Comparison of ENCODE assay signal across 10 cellular contexts in the genomic region with DNA sequence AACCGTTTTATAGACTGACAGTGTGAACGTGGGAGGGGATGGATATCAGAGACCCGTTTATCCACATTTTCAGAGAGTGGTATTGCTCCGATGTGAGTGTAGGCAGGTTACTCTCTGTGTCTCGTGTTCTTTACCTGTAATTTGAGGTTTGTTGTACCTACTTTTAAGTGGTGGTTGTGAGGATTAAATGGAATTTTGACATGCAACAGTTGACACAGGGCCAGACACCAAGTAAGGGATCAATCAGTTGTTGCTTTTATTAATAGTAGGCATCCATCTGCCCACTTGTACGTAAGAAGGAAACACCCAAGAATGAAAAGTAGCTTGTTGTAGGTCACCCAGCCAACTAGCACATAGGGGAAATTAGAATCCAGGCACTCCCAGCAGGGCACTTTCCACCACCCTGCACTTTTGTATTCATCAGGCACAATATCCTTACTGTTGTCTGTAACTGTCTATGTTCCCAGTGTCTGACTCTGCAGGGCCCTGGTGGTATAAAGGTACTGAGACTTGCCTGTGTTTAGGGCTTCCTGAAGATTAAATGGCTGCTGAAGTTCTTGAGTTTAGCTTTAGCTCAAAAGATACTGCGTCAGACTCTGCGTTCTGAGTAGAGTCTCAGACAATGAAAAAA. TPM values are rescaled to one million over a fixed set of nuclear protein-coding genes. Genes with fewer than 3 reads are reported as not detected.
DNase-seq lines count a peak whose midpoint lies in the region; ATAC-seq and TF ChIP-seq lines count a peak whose summit lies in the region.
"Not testable (repeated sequence)": the region's sequence is repeated elsewhere in the genome, so short reads cannot be mapped to it uniquely, and the experiment has no call there.
"Had no signal": no experiment of that assay in that cellular context is flagged by ENCODE, and none has a peak within 500 bp of the region (broad histone marks: within the 10 kb centered on the region; RNA-seq: fewer than 3 reads in every experiment).

No MANE protein-coding gene starts in this region.

- H2AFZ ChIP-seq in osteoblast (ENCODE audit: low read length): peak overlapping the region; percentile 93

- not testable (repeated sequence) for H3K27me3 ChIP-seq in CD4-positive, alpha-beta T cell (ENCODE audit: control insufficient read depth, insufficient read depth, low read length); liver (ENCODE audit: control insufficient read depth in 4 of 4, insufficient read depth in 4 of 4, low read length in 3 of 4); osteoblast (ENCODE audit: insufficient read depth, low read length); suprapubic skin

- peaks cover 11% of the 10 kb centered on the region for H3K4me1 Mint-ChIP-seq in CD4-positive, alpha-beta T cell (ENCODE audit: low read depth)
- peaks cover 12% of the 10 kb centered on the region for H3K4me1 Mint-ChIP-seq in activated CD4-positive, alpha-beta T cell treated with anti-CD3 and anti-CD28 coated beads for 36 hours
- not testable (repeated sequence) for H3K4me1 Mint-ChIP-seq in MCF 10A (ENCODE audit: insufficient read depth, unreplicated experiment)

- TF ChIP-seq RAD21 in liver (IDR thresholded peaks at IDR 0.05): not testable (repeated sequence)

- CTCF ChIA-PET in CD4-positive, alpha-beta T cell (lab: Charles Lee): interaction anchor here (1.0 kb wide), 1 partner anchor 73 kb away, joined by 6 read pairs; no protein-coding TSS in a partner anchor
- CTCF ChIA-PET in activated CD4-positive, alpha-beta T cell treated with anti-CD3 and anti-CD28 coated beads for 36 hours (lab: Charles Lee): interaction anchor here (0.7 to 1.0 kb wide), 2 partner anchors 16 to 73 kb away, joined by 4 read pairs; no protein-coding TSS in a partner anchor
- CTCF ChIA-PET in MCF 10A (lab: Yijun Ruan, JAX): not testable (repeated sequence)

- H4K20me1 ChIP-seq in osteoblast (ENCODE audit: insufficient read depth, low read length): not testable (repeated sequence)

- H3K36me3 ChIP-seq in liver (ENCODE audit: control insufficient read depth in 4 of 4, insufficient read depth in 3 of 4, low read depth in 1 of 4, low read length in 3 of 4); osteoblast (ENCODE audit: insufficient read depth, low read length); suprapubic skin: not testable (repeated sequence)

- peak overlapping the region; percentile 90 for H3K4me3 Mint-ChIP-seq in CD4-positive, alpha-beta T cell
- peak overlapping the region; percentile 86 for H3K4me3 Mint-ChIP-seq in activated CD4-positive, alpha-beta T cell treated with anti-CD3 and anti-CD28 coated beads for 36 hours
- H3K4me3 Mint-ChIP-seq in MCF 10A (ENCODE audit: unreplicated experiment): peak overlapping the region; percentile 91

- not testable (repeated sequence) for H3K27me3 Mint-ChIP-seq in CD4-positive, alpha-beta T cell; activated CD4-positive, alpha-beta T cell treated with anti-CD3 and anti-CD28 coated beads for 36 hours; MCF 10A (ENCODE audit: insufficient read depth, unreplicated experiment)

- H3K4me3 ChIP-seq in Jurkat, Clone E6-1 (ENCODE audit: low read length): peak overlapping the region; percentile 55
- H3K4me3 ChIP-seq in fibroblast of pulmonary artery (replicated peaks; ENCODE audit: low read depth, low read length) (peak overlapping the region; percentile 61), liver (ENCODE audit: low read depth in 1 of 3, low read length in 3 of 3) (peak overlapping the region; percentile 57 to 75 (median 69)), osteoblast (ENCODE audit: insufficient read depth, low read length) (peak overlapping the region; percentile 74), suprapubic skin (peak overlapping the region; percentile 62)

- H3K27ac ChIP-seq in CD4-positive, alpha-beta T cell (ENCODE audit: low read depth, low read length); liver (ENCODE audit: low read depth in 1 of 2, low read length in 2 of 2); osteoblast (ENCODE audit: low read depth, low read length); suprapubic skin: not testable (repeated sequence)

- not testable (repeated sequence) for H3K4me1 ChIP-seq in liver (ENCODE audit: control insufficient read depth in 4 of 4, insufficient read depth in 4 of 4, low read length in 3 of 4); osteoblast (ENCODE audit: insufficient read depth, low read length); suprapubic skin

- DNase-seq in CD4-positive, alpha-beta T cell; Jurkat, Clone E6-1 (ENCODE audit: low read depth, low spot score); activated CD4-positive, alpha-beta T cell treated with anti-CD3 and anti-CD28 coated beads for 36 hours; MCF 10A (ENCODE audit: unreplicated experiment); fibroblast of pulmonary artery (ENCODE audit: low read depth); osteoblast (ENCODE audit: insufficient read length, low spot score, missing footprints); suprapubic skin (ENCODE audit: low spot score in 2 of 2): not testable (repeated sequence)

- not testable (repeated sequence) for H3K36me3 Mint-ChIP-seq in CD4-positive, alpha-beta T cell (ENCODE audit: low read depth); activated CD4-positive, alpha-beta T cell treated with anti-CD3 and anti-CD28 coated beads for 36 hours (ENCODE audit: low read depth); MCF 10A (ENCODE audit: insufficient read depth, unreplicated experiment)

- not testable (repeated sequence) for TF ChIP-seq POLR2A in suprapubic skin (IDR thresholded peaks at IDR 0.05)

- peak overlapping the region in 1 of 2 donors; percentile 31 for H3K9ac ChIP-seq in liver (ENCODE audit: low read depth in 1 of 2, low read length in 2 of 2)

- WGBS in liver: 56% methylated on average over 8 of the region's 8 CpGs
- WGBS in suprapubic skin: 49% methylated on average over 8 of the region's 8 CpGs

- not testable (repeated sequence) for TF ChIP-seq CTCF in CD4-positive, alpha-beta T cell (IDR thresholded peaks at IDR 0.05); MCF 10A (IDR thresholded peaks at IDR 0.05; ENCODE audit: unreplicated experiment); fibroblast of pulmonary artery (IDR thresholded peaks at IDR 0.05; ENCODE audit: low read length, missing control alignments); liver (IDR thresholded peaks at IDR 0.05; ENCODE audit: low read depth, low read length, missing input control); osteoblast (IDR thresholded peaks at IDR 0.05; ENCODE audit: extremely low read depth, low read depth, low read length); suprapubic skin (IDR thresholded peaks at IDR 0.05)

- H3K79me2 ChIP-seq in osteoblast (ENCODE audit: insufficient read depth, low read length): not testable (repeated sequence)

- peak overlapping the region; percentile 72 for H3K27ac Mint-ChIP-seq in CD4-positive, alpha-beta T cell
- peak overlapping the region; percentile 69 for H3K27ac Mint-ChIP-seq in activated CD4-positive, alpha-beta T cell treated with anti-CD3 and anti-CD28 coated beads for 36 hours
- H3K27ac Mint-ChIP-seq in MCF 10A (ENCODE audit: low read depth, unreplicated experiment): not testable (repeated sequence)

- H3K9me3 ChIP-seq in CD4-positive, alpha-beta T cell (ENCODE audit: control insufficient read depth, low read length); liver (ENCODE audit: control insufficient read depth in 4 of 4, low read length in 3 of 4); osteoblast (ENCODE audit: low read depth, low read length); suprapubic skin: not testable (repeated sequence)

- H3K9me3 Mint-ChIP-seq in CD4-positive, alpha-beta T cell; activated CD4-positive, alpha-beta T cell treated with anti-CD3 and anti-CD28 coated beads for 36 hours (ENCODE audit: low read depth); MCF 10A (ENCODE audit: unreplicated experiment): not testable (repeated sequence)

- intact Hi-C loops in CD4-positive, alpha-beta T cell (cut with DNase I, micrococcal nuclease): loop anchor here in 1 of 2 experiments (10.0 kb wide), 1 partner anchor 74 kb away; no protein-coding TSS in a partner anchor
- intact Hi-C loops in activated CD4-positive, alpha-beta T cell treated with anti-CD3 and anti-CD28 coated beads for 36 hours (cut with DNase I, micrococcal nuclease): loop anchor here in 1 of 2 experiments (10.0 kb wide), 1 partner anchor 74 kb away; no protein-coding TSS in a partner anchor
- intact Hi-C loops in MCF 10A (cut with micrococcal nuclease): not testable (repeated sequence)

- POLR2A ChIA-PET in CD4-positive, alpha-beta T cell (lab: Charles Lee): interaction anchor here (0.7 kb wide), 1 partner anchor 73 kb away, joined by 3 read pairs; no protein-coding TSS in a partner anchor
- POLR2A ChIA-PET in activated CD4-positive, alpha-beta T cell treated with anti-CD3 and anti-CD28 coated beads for 36 hours (lab: Charles Lee); MCF 10A (lab: Yijun Ruan, JAX): not testable (repeated sequence)

- ATAC-seq in CD4-positive, alpha-beta T cell (ENCODE audit: poor library complexity); activated CD4-positive, alpha-beta T cell treated with anti-CD3 and anti-CD28 coated beads for 36 hours: not testable (repeated sequence)

- BruUV-seq in MCF 10A (replicated peaks; lab: Mats Ljungman, UMichigan): not testable (repeated sequence)

- TF ChIP-seq EP300 in suprapubic skin (IDR thresholded peaks at IDR 0.05): not testable (repeated sequence)

- peak overlapping the region; percentile 88 for H3K4me2 ChIP-seq in osteoblast (ENCODE audit: insufficient read depth, low read length)

RNA-seq across cellular contexts. Expression of a gene that starts 16.5 kb away (rescaled TPM):
- total RNA-seq in CD4-positive, alpha-beta T cell: 1 to 10 TPM; 3.2 to 3.6 TPM
- polyA plus RNA-seq in Jurkat, Clone E6-1 (2012; ENCODE audit: insufficient read depth, insufficient read length): 1.3 TPM
- 1 to 10 TPM; 4.4 to 4.6 TPM for total RNA-seq in activated CD4-positive, alpha-beta T cell treated with anti-CD3 and anti-CD28 coated beads for 36 hours
- 3.3 and 3.7 TPM in 2 replicates for total RNA-seq in MCF 10A (2022)
- total RNA-seq in liver: 1 to 10 TPM in 1 of 2 donors, under 1 TPM in 1; 0.89 to 1.8 TPM
- under 1 TPM; 0.17 to 0.63 TPM for polyA plus RNA-seq in liver
- 8.7 and 8.8 TPM in 2 replicates for total RNA-seq in osteoblast
- 10 to 100 TPM in 1 of 4 donors, 1 to 10 TPM in 3; 4.6 to 13.4 (median 7.4) TPM for total RNA-seq in suprapubic skin

RNA-seq across cellular contexts. Expression of a gene that starts 45.3 kb away (rescaled TPM):
- total RNA-seq in CD4-positive, alpha-beta T cell: not detected
- polyA plus RNA-seq in Jurkat, Clone E6-1 (2012; ENCODE audit: insufficient read depth, insufficient read length): not detected
- under 1 TPM; 0.11 to 0.23 TPM for total RNA-seq in activated CD4-positive, alpha-beta T cell treated with anti-CD3 and anti-CD28 coated beads for 36 hours
- total RNA-seq in MCF 10A (2022) (0.22 and 0.23 TPM in 2 replicates), liver (under 1 TPM; 0.05 to 0.08 TPM), osteoblast (under 0.01 TPM in 1 of 2 replicates, not detected in the other), suprapubic skin (not detected)
- polyA plus RNA-seq in liver: under 1 TPM; 0.20 to 0.25 TPM
- total RNA-seq: dermis microvascular lymphatic vessel endothelial cell had no signal

RNA-seq across cellular contexts. Expression of a gene that starts 54.4 kb away (rescaled TPM):
- total RNA-seq in CD4-positive, alpha-beta T cell: not detected
- not detected for polyA plus RNA-seq in Jurkat, Clone E6-1 (2012; ENCODE audit: insufficient read depth, insufficient read length)
- total RNA-seq in activated CD4-positive, alpha-beta T cell treated with anti-CD3 and anti-CD28 coated beads for 36 hours: not detected
- total RNA-seq in MCF 10A (2022): not detected in 2 replicates
- total RNA-seq in liver: not detected
- polyA plus RNA-seq in liver: not detected
- not detected in 2 replicates for total RNA-seq in osteoblast
- total RNA-seq in suprapubic skin: not detected
- total RNA-seq: dermis microvascular lymphatic vessel endothelial cell, NCI-H460 had no signal
